21 cellular contexts compared by ENCODE assay signal in the genomic region with DNA sequence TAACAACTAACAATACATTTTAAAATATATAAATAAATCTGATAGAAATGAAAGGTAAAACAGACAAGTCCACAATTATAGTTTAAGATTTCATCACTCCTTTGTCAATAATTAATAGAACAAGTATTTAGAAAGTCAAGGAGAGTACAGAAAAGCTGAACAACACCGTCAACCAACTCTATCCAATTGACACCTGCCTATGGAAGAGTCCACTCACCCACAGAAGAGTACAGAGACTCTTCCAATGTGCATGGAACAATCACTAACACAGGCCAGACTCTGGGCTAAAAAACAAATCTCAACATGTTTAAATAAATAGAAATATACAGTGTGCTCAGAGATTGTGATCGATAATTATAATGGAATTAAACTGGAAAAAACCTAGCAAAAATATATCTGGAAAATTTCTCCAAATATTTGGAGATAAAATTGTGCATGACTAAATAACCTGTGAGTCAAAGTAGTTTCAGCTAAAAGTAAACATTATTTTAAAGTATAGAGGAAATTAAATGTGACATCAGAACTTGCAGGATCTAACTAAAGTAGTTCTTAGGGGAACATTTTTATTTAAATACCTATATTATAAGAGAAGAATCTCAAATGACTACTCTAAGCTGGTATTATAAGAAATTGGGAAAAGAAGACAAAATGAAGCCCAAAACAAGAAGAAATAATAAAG.
"Had no signal": no experiment of that assay in that cellular context is flagged by ENCODE, and none has a peak within 500 bp of the region (broad histone marks: within the 10 kb centered on the region; RNA-seq: fewer than 3 reads in every experiment).

No MANE protein-coding gene starts in this region.

- ATAC-seq: esophagus mucosa; heart right ventricle; left cardiac atrium; lower lobe of right lung; natural killer cell; pancreas; sciatic nerve; stimulated activated memory B cell treated with anti-CD40 and anti-IgM and Interleukin-4, amounts not matched to agents 10 μg/mL and 1 μg/mL and 100 μg/mL, for 72 hours; stimulated activated naive CD8-positive, alpha-beta T cell treated with anti-CD3 and anti-CD28 coated beads, Interleukin-15, Interleukin-2, amounts not matched to agents 100 U/mL and 50 U/mL, for 24 hours had no signal

- DNase-seq: dorsolateral prefrontal cortex; effector CD4-positive, alpha-beta T cell; glutamatergic neuron; heart right ventricle; hippocampal formation; left cardiac atrium; left ventricle myocardium inferior; lower lobe of right lung; natural killer cell; pancreas; stimulated activated CD4-positive, alpha-beta T cell treated with anti-CD3 and anti-CD28 coated beads, Interleukin-4, amount 100 ng/mL, for 4 hours; stimulated activated naive CD8-positive, alpha-beta T cell treated with anti-CD3 and anti-CD28 coated beads, Interleukin-15, Interleukin-2, amounts not matched to agents 100 U/mL and 50 U/mL, for 24 hours; substantia nigra; testis; tibial artery had no signal

- H3K27ac ChIP-seq: dorsolateral prefrontal cortex, heart right ventricle, left ventricle myocardium inferior, lower lobe of right lung, neutrophil, pancreas, testis, tibial artery had no signal

- H3K27me3 ChIP-seq: heart right ventricle, neutrophil, pancreas, testis, tibial artery had no signal

- H3K36me3 ChIP-seq: heart right ventricle, left ventricle myocardium inferior, lower lobe of right lung, neutrophil, pancreas, tibial artery had no signal

- FAIRE-seq: colon, islet of Langerhans had no signal

- H3K4me1 ChIP-seq: left ventricle myocardium inferior, lower lobe of right lung, pancreas, testis, tibial artery had no signal

- H3K4me3 ChIP-seq: dorsolateral prefrontal cortex, heart right ventricle, left ventricle myocardium inferior, lower lobe of right lung, pancreas, testis, tibial artery had no signal

- H3K9me3 ChIP-seq: lower lobe of right lung, neutrophil, pancreas, testis had no signal
